Comparison of ENCODE assay signal across 7 cellular contexts in the genomic region with DNA sequence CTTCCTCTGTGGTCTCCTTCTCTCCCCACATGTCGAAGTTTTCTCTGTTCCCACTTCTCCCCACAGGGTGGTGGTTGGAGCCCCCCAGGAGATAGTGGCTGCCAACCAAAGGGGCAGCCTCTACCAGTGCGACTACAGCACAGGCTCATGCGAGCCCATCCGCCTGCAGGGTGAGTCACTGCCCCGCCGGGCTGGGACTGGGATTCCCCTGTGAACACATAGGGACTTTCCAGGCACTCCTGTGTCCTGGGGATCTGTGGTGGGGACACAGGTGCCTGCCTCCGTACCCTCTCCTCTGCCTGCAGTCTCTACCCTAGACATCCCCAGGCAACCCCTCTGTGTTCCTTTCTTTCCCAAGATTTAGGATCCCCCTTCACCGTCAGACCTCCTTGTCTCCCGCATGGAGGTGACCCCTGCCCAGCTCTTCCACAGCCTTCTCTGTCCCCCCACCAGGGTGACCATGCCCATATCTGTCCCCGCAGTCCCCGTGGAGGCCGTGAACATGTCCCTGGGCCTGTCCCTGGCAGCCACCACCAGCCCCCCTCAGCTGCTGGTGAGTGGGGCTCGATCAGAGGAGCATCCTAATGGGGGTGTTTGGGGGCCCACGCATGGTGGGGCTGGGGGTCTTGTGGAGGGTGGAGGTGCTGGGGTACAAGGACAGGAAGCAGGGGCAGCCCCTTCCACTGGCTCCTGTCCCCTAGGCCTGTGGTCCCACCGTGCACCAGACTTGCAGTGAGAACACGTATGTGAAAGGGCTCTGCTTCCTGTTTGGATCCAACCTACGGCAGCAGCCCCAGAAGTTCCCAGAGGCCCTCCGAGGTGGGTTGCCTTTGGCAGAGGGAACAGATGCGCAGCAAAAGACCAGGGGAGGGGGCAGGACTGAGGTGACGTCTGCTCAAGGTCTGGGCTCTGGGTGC. TPM values are rescaled to one million over a fixed set of nuclear protein-coding genes. Genes with fewer than 3 reads are reported as not detected.
DNase-seq lines count a peak whose midpoint lies in the region; ATAC-seq and TF ChIP-seq lines count a peak whose summit lies in the region.

No MANE protein-coding gene starts in this region.

- ATAC-seq in GM19351 (IDR thresholded peaks at IDR 0.05; ENCODE audit: unreplicated experiment) (peak; percentile 83), HG03175 (IDR thresholded peaks at IDR 0.05; ENCODE audit: unreplicated experiment) (peak; percentile 78)

- no peaks in the 10 kb centered on the region for H3K9me3 ChIP-seq in uterus

- peak; percentile 32 for DNase-seq in activated CD4-positive, CD25-positive, alpha-beta regulatory T cell treated with anti-CD3 and anti-CD28 coated beads, Interleukin-2, amount 50 U/mL, for 16 hours (ENCODE audit: low read depth, low spot score)
- peak; percentile 42 for DNase-seq in effector CD4-positive, alpha-beta T cell
- peak; percentile 11 to 60 for DNase-seq in stimulated activated CD4-positive, alpha-beta T cell treated with anti-CD3 and anti-CD28 coated beads, Interleukin-1b, Interleukin-23, amount 100 ng/mL, for 1 hour (ENCODE audit: low read depth in 2 of 2)
- DNase-seq in uterus (no peak), NCI-H1105 treated with DMSO at 0.1 percent for 48 hours (lab: John Stamatoyannopoulos, UW) (no peak)

- H3K27ac ChIP-seq in uterus = no peak overlapping the region

- no peaks in the 10 kb centered on the region for H3K36me3 ChIP-seq in uterus

- TF ChIP-seq POLR2A in uterus (IDR thresholded peaks at IDR 0.05) = no peak

- intact Hi-C loops in uterus (cut with DNase I; ENCODE audit: low total_unique reads) = no loop called here

- H3K27me3 ChIP-seq in uterus = no peaks in the 10 kb centered on the region

- TF ChIP-seq CTCF in uterus (IDR thresholded peaks at IDR 0.05) = no peak

- no peaks in the 10 kb centered on the region for H3K4me1 ChIP-seq in uterus

- no peak overlapping the region for H3K4me3 ChIP-seq in uterus

RNA-seq across cellular contexts. Expression of gene ITGAM, which starts 5.8 kb away (rescaled TPM):
- 1 to 10 TPM; 3.1 to 7.9 (median 5.1) TPM for total RNA-seq in uterus

RNA-seq across cellular contexts. Expression of gene PYDC1, which starts 48.7 kb away (rescaled TPM):
- total RNA-seq in uterus = not detected

RNA-seq across cellular contexts. Expression of gene TRIM72, which starts 51.7 kb away (rescaled TPM):
- total RNA-seq in uterus = under 1 TPM in 1 of 4 donors, not detected in 3; under 0.01 TPM

Comparison
In these comparisons a context has a peak if more than half of its experiments do, and no peak if none do; other contexts are left out.
1. DNase-seq: peak in activated CD4-positive, CD25-positive, alpha-beta regulatory T cell treated with anti-CD3 and anti-CD28 coated beads, Interleukin-2, amount 50 U/mL, for 16 hours (single experiment), effector CD4-positive, alpha-beta T cell (single experiment) and stimulated activated CD4-positive, alpha-beta T cell treated with anti-CD3 and anti-CD28 coated beads, Interleukin-1b, Interleukin-23, amount 100 ng/mL, for 1 hour (2 of 2); none in uterus (0 of 2) and NCI-H1105 treated with DMSO at 0.1 percent for 48 hours (single experiment).